Comparison of ENCODE assay signal across 8 cellular contexts in the genomic region with DNA sequence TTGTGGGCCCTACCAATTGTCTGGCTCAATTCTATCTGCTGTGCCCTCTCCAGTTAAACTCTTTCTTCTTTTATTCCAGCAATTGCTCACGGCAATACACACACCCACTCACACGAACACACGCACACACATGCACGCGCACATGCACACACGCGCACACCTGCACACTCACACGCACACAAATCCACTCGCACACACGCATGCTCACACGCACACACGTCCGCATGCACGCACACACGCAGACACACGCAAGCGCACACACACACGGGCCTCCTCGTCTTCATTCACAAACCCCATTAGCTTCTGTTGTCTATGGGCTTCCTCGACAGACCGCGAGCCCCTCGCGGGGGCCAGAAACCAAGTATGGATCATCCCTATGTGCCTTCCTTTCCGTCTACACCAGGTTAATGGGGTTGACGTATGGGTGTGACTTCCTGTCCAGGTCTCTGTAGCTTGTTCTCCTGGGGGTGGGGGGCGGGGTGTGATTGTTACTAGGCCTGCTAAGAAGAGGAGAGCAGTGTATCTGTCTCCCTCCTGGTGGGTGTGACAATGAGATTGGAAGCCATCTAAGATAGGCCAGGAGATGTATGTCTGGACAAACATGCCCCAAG. TPM values are rescaled to one million over a fixed set of nuclear protein-coding genes. Genes with fewer than 3 reads are reported as not detected.
DNase-seq lines count a peak whose midpoint lies in the region; ATAC-seq and TF ChIP-seq lines count a peak whose summit lies in the region.

No MANE protein-coding gene starts in this region.

- TF ChIP-seq CTCF in mucosa of descending colon (IDR thresholded peaks at IDR 0.05), result no peak

- H3K9me3 Mint-ChIP-seq in central memory CD8-positive, alpha-beta T cell, result no peaks in the 10 kb centered on the region

- H3K4me3 ChIP-seq in mucosa of descending colon, result no peak overlapping the region
- H3K4me3 ChIP-seq in aorta (ENCODE audit: low read length in 2 of 2), result peak overlapping the region in 1 of 2 donors; percentile 10

- ATAC-seq in Right ventricle myocardium superior (ENCODE audit: poor library complexity) (peak; percentile 0), mucosa of descending colon (no peak), aorta (ENCODE audit: low FRiP score) (no peak), HG03432 (IDR thresholded peaks at IDR 0.05; ENCODE audit: unreplicated experiment) (no peak), HG02852 (IDR thresholded peaks at IDR 0.05; ENCODE audit: unreplicated experiment) (no peak)
- no peak for ATAC-seq in central memory CD8-positive, alpha-beta T cell (replicated peaks; ENCODE audit: extremely low read depth, poor library complexity, severe bottlenecking)

- H3K4me1 Mint-ChIP-seq in central memory CD8-positive, alpha-beta T cell, result peaks cover 41% of the 10 kb centered on the region

- H3K27ac Mint-ChIP-seq in central memory CD8-positive, alpha-beta T cell (ENCODE audit: low read depth), result no peak overlapping the region

- WGBS in aorta, 2 donors, result 63 to 66% methylated on average over 27 of the region's 27 CpGs

- peaks cover 20% of the 10 kb centered on the region for H3K4me1 ChIP-seq in mucosa of descending colon (ENCODE audit: low read depth)
- H3K4me1 ChIP-seq in aorta (ENCODE audit: control insufficient read depth in 1 of 2, insufficient read depth in 2 of 2, low read length in 2 of 2), result no peaks in the 10 kb centered on the region

- H3K27me3 ChIP-seq in aorta (ENCODE audit: control insufficient read depth in 1 of 2, insufficient read depth in 2 of 2, low read length in 1 of 2), result no peaks in the 10 kb centered on the region

- H3K36me3 ChIP-seq in mucosa of descending colon (ENCODE audit: low read depth), result no peaks in the 10 kb centered on the region
- H3K36me3 ChIP-seq in aorta (ENCODE audit: control insufficient read depth in 1 of 2, insufficient read depth in 2 of 2, low read length in 1 of 2), result no peaks in the 10 kb centered on the region

- DNase-seq in Right ventricle myocardium superior (no peak), cardiac septum (ENCODE audit: low spot score) (no peak), mucosa of descending colon (peak; percentile 19 to 59 (median 37)), aorta (no peak)
- no peak for DNase-seq in central memory CD8-positive, alpha-beta T cell (ENCODE audit: low spot score in 2 of 2)
- no peak for DNase-seq in stimulated activated CD4-positive, alpha-beta T cell treated with anti-CD3 and anti-CD28 coated beads, Interleukin-2, amount 100 ng/mL, for 48 hours

- H3K36me3 Mint-ChIP-seq in central memory CD8-positive, alpha-beta T cell (ENCODE audit: insufficient read depth), result peaks cover 14% of the 10 kb centered on the region

- intact Hi-C loops in Right ventricle myocardium superior (cut with DNase I), result no loop called here
- intact Hi-C loops in cardiac septum (cut with DNase I), result loop anchor here (2.0 kb wide), 1 partner anchor 27 kb away; a partner anchor contains a TSS
- intact Hi-C loops in mucosa of descending colon (cut with DNase I, micrococcal nuclease), result no loop called here
- intact Hi-C loops in aorta (cut with DNase I), result loop anchor here in 1 of 2 donors (1.0 kb wide), 1 partner anchor 27 kb away; no protein-coding TSS in a partner anchor

- H3K27me3 Mint-ChIP-seq in central memory CD8-positive, alpha-beta T cell, result no peaks in the 10 kb centered on the region

- H3K4me3 Mint-ChIP-seq in central memory CD8-positive, alpha-beta T cell, result peak overlapping the region; percentile 86

- H3K9me3 ChIP-seq in mucosa of descending colon, result no peaks in the 10 kb centered on the region
- H3K9me3 ChIP-seq in aorta (ENCODE audit: control insufficient read depth, low read length), result no peaks in the 10 kb centered on the region

- peak overlapping the region; percentile 46 to 97 for H3K27ac ChIP-seq in aorta (ENCODE audit: low read depth in 1 of 2, low read length in 2 of 2)

RNA-seq across cellular contexts. Expression of a gene that starts 0.7 kb away (rescaled TPM):
- total RNA-seq in Right ventricle myocardium superior (6.5 TPM), cardiac septum (17.7 TPM), mucosa of descending colon (1 to 10 TPM; 1.1 to 7.6 (median 1.5) TPM), aorta (1 to 10 TPM; 6.2 to 7.2 TPM)
- 1 to 10 TPM; 6.4 to 7.9 TPM for polyA plus RNA-seq in aorta

RNA-seq across cellular contexts. Expression of a gene that starts 1.8 kb away (rescaled TPM):
- 28.8 TPM for total RNA-seq in Right ventricle myocardium superior
- total RNA-seq in cardiac septum, result 27.6 TPM
- total RNA-seq in mucosa of descending colon, result 10 to 100 TPM; 20.8 to 30.6 (median 25.3) TPM
- 10 to 100 TPM; 30.2 to 33.9 TPM for total RNA-seq in aorta
- polyA plus RNA-seq in aorta, result 10 to 100 TPM; 54.8 to 60.7 TPM

RNA-seq across cellular contexts. Expression of a gene that starts 27.7 kb away (rescaled TPM):
- total RNA-seq in Right ventricle myocardium superior (4.7 TPM), cardiac septum (8.0 TPM), mucosa of descending colon (10 to 100 TPM; 17.6 to 30.3 (median 22.4) TPM), aorta (10 to 100 TPM; 14.7 to 22.7 TPM)
- polyA plus RNA-seq in aorta, result 10 to 100 TPM in 1 of 2 donors, 1 to 10 TPM in 1; 4.3 to 11.6 TPM

RNA-seq across cellular contexts. Expression of a gene that starts 53.2 kb away (rescaled TPM):
- total RNA-seq in Right ventricle myocardium superior, result 9.5 TPM
- 9.5 TPM for total RNA-seq in cardiac septum
- 10 to 100 TPM; 14.6 to 24.6 (median 15.4) TPM for total RNA-seq in mucosa of descending colon
- 10 to 100 TPM; 11.8 to 21.7 TPM for total RNA-seq in aorta
- polyA plus RNA-seq in aorta, result 10 to 100 TPM in 1 of 2 donors, 1 to 10 TPM in 1; 9.1 to 20.8 TPM

Comparison
In these comparisons a context has a peak if more than half of its experiments do, and no peak if none do; other contexts are left out.
1. DNase-seq: peak in mucosa of descending colon (3 of 3); none in Right ventricle myocardium superior (single experiment), cardiac septum (single experiment), central memory CD8-positive, alpha-beta T cell (0 of 2), aorta (0 of 2) and stimulated activated CD4-positive, alpha-beta T cell treated with anti-CD3 and anti-CD28 coated beads, Interleukin-2, amount 100 ng/mL, for 48 hours (0 of 2).